ENCODE assay signal across 8 cellular contexts in genomic region chr5:125198270-125198974, GRCh38.
DNase-seq lines count a peak whose midpoint lies in the region; ATAC-seq and TF ChIP-seq lines count a peak whose summit lies in the region.

No MANE protein-coding gene starts in this region.

- H3K27ac ChIP-seq in Panc1 (ENCODE audit: low read length): peak overlapping the region; percentile 19; the same call in 1 of the 2 replicates
- no peak overlapping the region for H3K27ac ChIP-seq in CD8-positive, alpha-beta memory T cell (ENCODE audit: low read depth, low read length)

- no peaks in the 10 kb centered on the region for H3K36me3 Mint-ChIP-seq in HFFc6 (ENCODE audit: low read depth)
- H3K36me3 Mint-ChIP-seq in activated T-cell treated with anti-CD3 and anti-CD28 coated beads, Interleukin-2, amount 50 U/mL, for 72 hours (ENCODE audit: insufficient read depth in 2 of 2): no peaks in the 10 kb centered on the region
- no peaks in the 10 kb centered on the region for H3K36me3 Mint-ChIP-seq in CD8-positive, alpha-beta memory T cell
- no peaks in the 10 kb centered on the region for H3K36me3 Mint-ChIP-seq in stimulated activated effector memory CD8-positive, alpha-beta T cell treated with anti-CD3 and anti-CD28 coated beads, Interleukin-12 subunit alpha, Interleukin-12 subunit beta, amount 100 ng/mL, for 72 hours

- POLR2A ChIA-PET in Panc1 (lab: Charles Lee): no interaction called here
- POLR2A ChIA-PET in CD8-positive, alpha-beta memory T cell (lab: Charles Lee): no interaction called here

- intact Hi-C loops in Panc1 (cut with micrococcal nuclease; ENCODE audit: unreplicated experiment): no loop called here

- no peak overlapping the region for H3K27ac Mint-ChIP-seq in HFFc6
- H3K27ac Mint-ChIP-seq in activated T-cell treated with anti-CD3 and anti-CD28 coated beads, Interleukin-2, amount 50 U/mL, for 72 hours: no peak overlapping the region
- no peak overlapping the region for H3K27ac Mint-ChIP-seq in CD8-positive, alpha-beta memory T cell
- no peak overlapping the region for H3K27ac Mint-ChIP-seq in stimulated activated effector memory CD8-positive, alpha-beta T cell treated with anti-CD3 and anti-CD28 coated beads, Interleukin-12 subunit alpha, Interleukin-12 subunit beta, amount 100 ng/mL, for 72 hours

- H3K4me1 ChIP-seq in Panc1 (ENCODE audit: control insufficient read depth, insufficient read depth, low read length): peaks cover 17% of the 10 kb centered on the region
- H3K4me1 ChIP-seq in CD8-positive, alpha-beta memory T cell (ENCODE audit: insufficient read depth, low read length): no peaks in the 10 kb centered on the region

- TF ChIP-seq CTCF in HFFc6 (IDR thresholded peaks at IDR 0.05): no peak
- no peak for TF ChIP-seq CTCF in Panc1 (IDR thresholded peaks at IDR 0.05)
- TF ChIP-seq CTCF in fibroblast of villous mesenchyme (IDR thresholded peaks at IDR 0.05; ENCODE audit: insufficient read depth, low read depth, low read length): no peak

- H3K36me3 ChIP-seq in Panc1 (ENCODE audit: control insufficient read depth, insufficient read depth, low read length): no peaks in the 10 kb centered on the region
- no peaks in the 10 kb centered on the region for H3K36me3 ChIP-seq in CD8-positive, alpha-beta memory T cell (ENCODE audit: insufficient read depth, low read length)

- no peaks in the 10 kb centered on the region for H3K27me3 ChIP-seq in Panc1 (ENCODE audit: control insufficient read depth, insufficient read depth, low read length)
- H3K27me3 ChIP-seq in CD8-positive, alpha-beta memory T cell (ENCODE audit: insufficient read depth, low read length, poor library complexity, severe bottlenecking): no peaks in the 10 kb centered on the region

- in situ Hi-C loops in Panc1 (cut with HindIII; ENCODE audit: low pct_unique_long_range_greater_than_20kb, low sequenced_read_pairs): no loop called here

- 0 out of 2 replicates have a peak, but pooled peaks have one; percentile 49 for ATAC-seq in Panc1
- ATAC-seq in activated T-cell treated with anti-CD3 and anti-CD28 coated beads, Interleukin-2, amount 50 U/mL, for 72 hours (replicated peaks in 1 of 2): no peak
- no peak for ATAC-seq in stimulated activated effector memory CD8-positive, alpha-beta T cell treated with anti-CD3 and anti-CD28 coated beads, Interleukin-12 subunit alpha, Interleukin-12 subunit beta, amount 100 ng/mL, for 72 hours

- no TSS peak for BruUV-seq in Panc1 (replicated peaks; lab: Mats Ljungman, UMichigan)

- H3K4me1 Mint-ChIP-seq in HFFc6 (ENCODE audit: low read depth): peaks cover 20% of the 10 kb centered on the region
- no peaks in the 10 kb centered on the region for H3K4me1 Mint-ChIP-seq in activated T-cell treated with anti-CD3 and anti-CD28 coated beads, Interleukin-2, amount 50 U/mL, for 72 hours (ENCODE audit: low read depth)
- no peaks in the 10 kb centered on the region for H3K4me1 Mint-ChIP-seq in CD8-positive, alpha-beta memory T cell
- H3K4me1 Mint-ChIP-seq in stimulated activated effector memory CD8-positive, alpha-beta T cell treated with anti-CD3 and anti-CD28 coated beads, Interleukin-12 subunit alpha, Interleukin-12 subunit beta, amount 100 ng/mL, for 72 hours: no peaks in the 10 kb centered on the region

- H3K9me3 ChIP-seq in Panc1 (ENCODE audit: control insufficient read depth, insufficient read depth, low read depth, low read length): no peaks in the 10 kb centered on the region
- H3K9me3 ChIP-seq in CD8-positive, alpha-beta memory T cell (ENCODE audit: low read length): no peaks in the 10 kb centered on the region

- H3K4me3 Mint-ChIP-seq in HFFc6: no peak overlapping the region
- no peak overlapping the region for H3K4me3 Mint-ChIP-seq in activated T-cell treated with anti-CD3 and anti-CD28 coated beads, Interleukin-2, amount 50 U/mL, for 72 hours
- no peak overlapping the region for H3K4me3 Mint-ChIP-seq in CD8-positive, alpha-beta memory T cell
- H3K4me3 Mint-ChIP-seq in stimulated activated effector memory CD8-positive, alpha-beta T cell treated with anti-CD3 and anti-CD28 coated beads, Interleukin-12 subunit alpha, Interleukin-12 subunit beta, amount 100 ng/mL, for 72 hours: no peak overlapping the region

- no peak overlapping the region for H3K4me3 ChIP-seq in Panc1 (ENCODE audit: low read depth in 2 of 2, low read length in 2 of 2)
- no peak overlapping the region for H3K4me3 ChIP-seq in fibroblast of villous mesenchyme (ENCODE audit: low read depth, low read length)
- H3K4me3 ChIP-seq in CD8-positive, alpha-beta memory T cell (ENCODE audit: low read length): no peak overlapping the region

- peaks cover 2% of the 10 kb centered on the region; the same call in 1 of the 2 replicates for H3K27me3 Mint-ChIP-seq in HFFc6 (ENCODE audit: insufficient read depth)
- peaks cover 5% of the 10 kb centered on the region for H3K27me3 Mint-ChIP-seq in activated T-cell treated with anti-CD3 and anti-CD28 coated beads, Interleukin-2, amount 50 U/mL, for 72 hours (ENCODE audit: low read depth)
- H3K27me3 Mint-ChIP-seq in CD8-positive, alpha-beta memory T cell: no peaks in the 10 kb centered on the region

- DNase-seq in HFFc6: peak; percentile 35
- no peak for DNase-seq in Panc1 (ENCODE audit: low read depth, low spot score)
- peak; percentile 86 for DNase-seq in fibroblast of villous mesenchyme (ENCODE audit: low read depth)
- peak; percentile 86 for DNase-seq in pons (ENCODE audit: low spot score)
- no peak for DNase-seq in activated T-cell treated with anti-CD3 and anti-CD28 coated beads, Interleukin-2, amount 50 U/mL, for 72 hours
- no peak for DNase-seq in CD8-positive, alpha-beta memory T cell
- no peak for DNase-seq in stimulated activated effector memory CD8-positive, alpha-beta T cell treated with anti-CD3 and anti-CD28 coated beads, Interleukin-12 subunit alpha, Interleukin-12 subunit beta, amount 100 ng/mL, for 72 hours (ENCODE audit: low spot score in 2 of 2)
- DNase-seq in stimulated activated CD4-positive, alpha-beta T cell treated with anti-CD3 and anti-CD28 coated beads, Interleukin-2, amount 100 ng/mL, for 48 hours: no peak

- CTCF ChIA-PET in Panc1 (lab: Charles Lee): no interaction called here
- CTCF ChIA-PET in CD8-positive, alpha-beta memory T cell (lab: Charles Lee): no interaction called here

- no peaks in the 10 kb centered on the region for H3K9me3 Mint-ChIP-seq in HFFc6
- no peaks in the 10 kb centered on the region for H3K9me3 Mint-ChIP-seq in activated T-cell treated with anti-CD3 and anti-CD28 coated beads, Interleukin-2, amount 50 U/mL, for 72 hours
- H3K9me3 Mint-ChIP-seq in CD8-positive, alpha-beta memory T cell: peaks cover 0 to 18% (median 0%) of the 10 kb centered on the region in 5 donors
- H3K9me3 Mint-ChIP-seq in stimulated activated effector memory CD8-positive, alpha-beta T cell treated with anti-CD3 and anti-CD28 coated beads, Interleukin-12 subunit alpha, Interleukin-12 subunit beta, amount 100 ng/mL, for 72 hours: peaks cover 4% of the 10 kb centered on the region

Comparison
In these comparisons a context has a peak if more than half of its experiments do, and no peak if none do; other contexts are left out.
1. DNase-seq: peak in HFFc6 (single experiment), fibroblast of villous mesenchyme (single experiment) and pons (single experiment); none in Panc1 (single experiment), activated T-cell treated with anti-CD3 and anti-CD28 coated beads, Interleukin-2, amount 50 U/mL, for 72 hours (0 of 2), CD8-positive, alpha-beta memory T cell (0 of 5), stimulated activated effector memory CD8-positive, alpha-beta T cell treated with anti-CD3 and anti-CD28 coated beads, Interleukin-12 subunit alpha, Interleukin-12 subunit beta, amount 100 ng/mL, for 72 hours (0 of 2) and stimulated activated CD4-positive, alpha-beta T cell treated with anti-CD3 and anti-CD28 coated beads, Interleukin-2, amount 100 ng/mL, for 48 hours (0 of 2).